1 cellular context compared by ENCODE assay signal in genomic region chr3:193648542-193649076, GRCh38.
TF ChIP-seq lines count a peak whose summit lies in the region.

No MANE protein-coding gene starts in this region.

TF ChIP-seq in K562, 482 proteins besides CTCF, POLR2A, EP300 and RAD21 (continued from another document):
- TF ChIP-seq NR0B1 (IDR thresholded peaks at IDR 0.05; ENCODE audit: partially characterized antibody) (no peak), GTF3C2 (IDR thresholded peaks at IDR 0.05; ENCODE audit: borderline replicate concordance, extremely low read depth, insufficient read length) (no peak), ZBTB11 (CRISPR knock-in tag; IDR thresholded peaks at IDR 0.05) (no peak), BCL6 (CRISPR knock-in tag; IDR thresholded peaks at IDR 0.05) (no peak), ARID2 (IDR thresholded peaks at IDR 0.05) (no peak)
